Comparison of ENCODE assay signal across 13 cellular contexts in the genomic region with DNA sequence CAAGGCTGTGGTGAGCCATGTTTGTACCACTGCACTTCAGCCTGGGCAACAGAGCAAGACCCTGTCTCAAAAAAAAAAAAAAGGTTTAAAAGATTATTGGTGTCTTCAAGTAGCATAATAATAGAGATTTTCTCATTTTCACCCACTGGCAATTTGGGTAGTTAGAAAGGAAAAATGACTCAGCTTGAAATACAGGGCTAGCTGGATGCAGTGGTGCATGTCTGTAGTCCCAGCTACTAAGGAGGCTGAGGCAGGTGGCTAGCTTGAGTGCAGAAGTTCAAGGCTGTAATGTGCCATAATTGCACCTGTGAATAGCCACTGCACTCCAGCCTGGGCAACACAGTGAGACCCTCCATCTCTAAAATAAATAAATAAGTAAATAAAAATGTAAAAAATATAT.
DNase-seq lines count a peak whose midpoint lies in the region; ATAC-seq, FAIRE-seq and TF ChIP-seq lines count a peak whose summit lies in the region.
"Had no signal": no experiment of that assay in that cellular context is flagged by ENCODE, and none has a peak within 500 bp of the region (broad histone marks: within the 10 kb centered on the region; RNA-seq: fewer than 3 reads in every experiment).

No MANE protein-coding gene starts in this region.

- H3K9ac ChIP-seq in K562 (ENCODE audit: insufficient read depth in 1 of 2, low read depth in 2 of 2, low read length in 2 of 2), result no peak overlapping the region

- TF ChIP-seq POLR2A in K562 (conservative IDR thresholded peaks at IDR 0.05), result no peak

- POLR2A ChIA-PET in K562 (lab: Yijun Ruan, JAX), result interaction anchor here (0.9 kb wide), 1 partner anchor 8 kb away, joined by 3 read pairs; no protein-coding TSS in a partner anchor

- DNase-seq in K562 (ENCODE audit: extremely low read depth in 1 of 4, low spot score in 3 of 4) (no peak), left ventricle myocardium superior (no peak), midbrain (lab: John Stamatoyannopoulos, UW) (no peak), RPMI8226 (no peak)
- no peak for DNase-seq in activated naive CD4-positive, alpha-beta T cell treated with anti-CD3 and anti-CD28 coated beads, Interleukin-2, amount 50 U/mL, for 72 hours (ENCODE audit: low spot score in 2 of 2)
- DNase-seq: activated CD4-positive, alpha-beta T cell treated with anti-CD3 and anti-CD28 coated beads for 4 hours; activated naive CD4-positive, alpha-beta T cell treated with anti-CD3 and anti-CD28 coated beads, Interleukin-2, amount 10 ng/mL, durations not matched to agents 7 days and 5 days; NCI-H1105; NCI-H748 treated with DMSO at 0.1 percent for 48 hours; small intestine had no signal

- no peaks in the 10 kb centered on the region for H3K9me3 Mint-ChIP-seq in activated naive CD4-positive, alpha-beta T cell treated with anti-CD3 and anti-CD28 coated beads, Interleukin-2, amount 50 U/mL, for 72 hours
- H3K9me3 Mint-ChIP-seq: activated naive CD4-positive, alpha-beta T cell treated with anti-CD3 and anti-CD28 coated beads, Interleukin-2, amount 10 ng/mL, durations not matched to agents 7 days and 5 days had no signal

- H4K20me1 ChIP-seq in K562 (replicated peaks; ENCODE audit: control insufficient read depth, insufficient read depth, low read length), result no peaks in the 10 kb centered on the region

- H2AFZ ChIP-seq in K562 (ENCODE audit: low read depth, low read length), result no peak overlapping the region

- H3K4me3 ChIP-seq in K562, result no peak overlapping the region

- no peaks in the 10 kb centered on the region for H3K79me2 ChIP-seq in K562 (ENCODE audit: control insufficient read depth, insufficient read depth, low read length)

- no peak for TF ChIP-seq EP300 in K562 (IDR thresholded peaks at IDR 0.05; ENCODE audit: low read length)

- H3K9me1 ChIP-seq in K562 (ENCODE audit: control insufficient read depth, insufficient read depth, low read length), result no peaks in the 10 kb centered on the region

- no peaks in the 10 kb centered on the region for H3K9me3 ChIP-seq in K562 (replicated peaks; ENCODE audit: control insufficient read depth, insufficient read depth, low read depth, low read length)

- H3K4me1 ChIP-seq in K562 (replicated peaks in 1 of 2; ENCODE audit: control insufficient read depth in 2 of 2, insufficient read depth in 2 of 2, low read length in 2 of 2), result peaks cover 4 to 7% of the 10 kb centered on the region in 2 experiments; a peak in 2 of 5 replicates

- no peak overlapping the region for H3K4me2 ChIP-seq in K562 (ENCODE audit: insufficient read depth, low read length)

- TF ChIP-seq CTCF in K562 (IDR thresholded peaks at IDR 0.05 in 2 of 3, conservative IDR thresholded peaks at IDR 0.05 in 1 of 3; ENCODE audit: insufficient read depth in 2 of 3, low read depth in 1 of 3, low read length in 3 of 3), result no peak

- CTCF ChIA-PET in K562 (lab: Yijun Ruan, JAX; ENCODE audit: low intra/inter-chr PET ratio), result no interaction called here

- no peak overlapping the region for H3K27ac Mint-ChIP-seq in activated naive CD4-positive, alpha-beta T cell treated with anti-CD3 and anti-CD28 coated beads, Interleukin-2, amount 50 U/mL, for 72 hours
- H3K27ac Mint-ChIP-seq: activated naive CD4-positive, alpha-beta T cell treated with anti-CD3 and anti-CD28 coated beads, Interleukin-2, amount 10 ng/mL, durations not matched to agents 7 days and 5 days had no signal

- in situ Hi-C loops in K562 (cut with MboI), result no loop called here

- no peak for TF ChIP-seq RAD21 in K562 (CRISPR knock-in tag; conservative IDR thresholded peaks at IDR 0.05 in 1 of 2, IDR thresholded peaks at IDR 0.05 in 1 of 2)

- H3K36me3 ChIP-seq in K562 (ENCODE audit: control insufficient read depth, insufficient read depth, low read length), result no peaks in the 10 kb centered on the region

- H3K27ac ChIP-seq in K562 (ENCODE audit: extremely low read depth, low read depth, low read length), result no peak overlapping the region

- no peaks in the 10 kb centered on the region for H3K27me3 ChIP-seq in K562 (ENCODE audit: control insufficient read depth in 2 of 2, insufficient read depth in 2 of 2, low read length in 2 of 2)

- no TSS peak for BruUV-seq in K562 (replicated peaks; lab: Mats Ljungman, UMichigan)

- no peak for FAIRE-seq in K562 (lab: Jason Lieb, UNC)
- FAIRE-seq: small intestine had no signal

- H3K36me3 Mint-ChIP-seq in activated naive CD4-positive, alpha-beta T cell treated with anti-CD3 and anti-CD28 coated beads, Interleukin-2, amount 50 U/mL, for 72 hours, result no peaks in the 10 kb centered on the region
- H3K36me3 Mint-ChIP-seq: activated naive CD4-positive, alpha-beta T cell treated with anti-CD3 and anti-CD28 coated beads, Interleukin-2, amount 10 ng/mL, durations not matched to agents 7 days and 5 days had no signal

- ATAC-seq in GM19023 (IDR thresholded peaks at IDR 0.05; ENCODE audit: unreplicated experiment), result peak; percentile 50
- ATAC-seq in GM21786 (IDR thresholded peaks at IDR 0.05; ENCODE audit: unreplicated experiment), result peak; percentile 57
- peak; percentile 53 for ATAC-seq in HG03139 (IDR thresholded peaks at IDR 0.05; ENCODE audit: unreplicated experiment)
- no peak for ATAC-seq in K562
- ATAC-seq in left ventricle myocardium superior, result no peak
- no peak for ATAC-seq in activated naive CD4-positive, alpha-beta T cell treated with anti-CD3 and anti-CD28 coated beads, Interleukin-2, amount 50 U/mL, for 72 hours

- intact Hi-C loops in K562 (cut with micrococcal nuclease), result no loop called here
- intact Hi-C loops in left ventricle myocardium superior (cut with micrococcal nuclease), result no loop called here

TF ChIP-seq in K562, 482 proteins besides CTCF, POLR2A, EP300 and RAD21:
- TF ChIP-seq RBM25 (IDR thresholded peaks at IDR 0.05; ENCODE audit: low read depth, low read length, severe bottlenecking), result peak; percentile 5
- TF ChIP-seq, protein P1, sequence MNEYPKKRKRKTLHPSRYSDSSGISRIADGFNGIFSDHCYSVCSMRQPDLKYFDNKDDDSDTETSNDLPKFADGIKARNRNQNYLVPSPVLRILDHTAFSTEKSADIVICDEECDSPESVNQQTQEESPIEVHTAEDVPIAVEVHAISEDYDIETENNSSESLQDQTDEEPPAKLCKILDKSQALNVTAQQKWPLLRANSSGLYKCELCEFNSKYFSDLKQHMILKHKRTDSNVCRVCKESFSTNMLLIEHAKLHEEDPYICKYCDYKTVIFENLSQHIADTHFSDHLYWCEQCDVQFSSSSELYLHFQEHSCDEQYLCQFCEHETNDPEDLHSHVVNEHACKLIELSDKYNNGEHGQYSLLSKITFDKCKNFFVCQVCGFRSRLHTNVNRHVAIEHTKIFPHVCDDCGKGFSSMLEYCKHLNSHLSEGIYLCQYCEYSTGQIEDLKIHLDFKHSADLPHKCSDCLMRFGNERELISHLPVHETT (CRISPR knock-in tag; conservative IDR thresholded peaks at IDR 0.05 in 1 of 2, IDR thresholded peaks at IDR 0.05 in 1 of 2), result no peak
- TF ChIP-seq RBFOX2 (IDR thresholded peaks at IDR 0.05; ENCODE audit: low read depth, low read length), result no peak
- no peak for TF ChIP-seq TEAD1 (CRISPR knock-in tag; IDR thresholded peaks at IDR 0.05)
- TF ChIP-seq ZNF121 (CRISPR knock-in tag; conservative IDR thresholded peaks at IDR 0.05), result peak; percentile 47
- TF ChIP-seq C11orf30 (IDR thresholded peaks at IDR 0.05; ENCODE audit: low read depth), result peak; percentile 16; the same call in 1 of the 2 replicates
- TF ChIP-seq, protein P2, sequence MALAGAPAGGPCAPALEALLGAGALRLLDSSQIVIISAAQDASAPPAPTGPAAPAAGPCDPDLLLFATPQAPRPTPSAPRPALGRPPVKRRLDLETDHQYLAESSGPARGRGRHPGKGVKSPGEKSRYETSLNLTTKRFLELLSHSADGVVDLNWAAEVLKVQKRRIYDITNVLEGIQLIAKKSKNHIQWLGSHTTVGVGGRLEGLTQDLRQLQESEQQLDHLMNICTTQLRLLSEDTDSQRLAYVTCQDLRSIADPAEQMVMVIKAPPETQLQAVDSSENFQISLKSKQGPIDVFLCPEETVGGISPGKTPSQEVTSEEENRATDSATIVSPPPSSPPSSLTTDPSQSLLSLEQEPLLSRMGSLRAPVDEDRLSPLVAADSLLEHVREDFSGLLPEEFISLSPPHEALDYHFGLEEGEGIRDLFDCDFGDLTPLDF (CRISPR knock-in tag; IDR thresholded peaks at IDR 0.05), result no peak
- no peak for TF ChIP-seq RBBP5 (IDR thresholded peaks at IDR 0.05; ENCODE audit: borderline replicate concordance, insufficient read depth, low read length, poor library complexity, severe bottlenecking)
- no peak for TF ChIP-seq BCL6 (CRISPR knock-in tag; IDR thresholded peaks at IDR 0.05)
- no peak for TF ChIP-seq CAMTA2 (CRISPR knock-in tag; conservative IDR thresholded peaks at IDR 0.05)
- TF ChIP-seq ZNF124 (CRISPR knock-in tag; IDR thresholded peaks at IDR 0.05), result no peak
- no peak for TF ChIP-seq ETS2 (tag; IDR thresholded peaks at IDR 0.05; ENCODE audit: borderline replicate concordance, poor library complexity, severe bottlenecking)
- no peak for TF ChIP-seq ARHGAP35 (IDR thresholded peaks at IDR 0.05; ENCODE audit: partially characterized antibody)

Comparison
In these comparisons a context has a peak if more than half of its experiments do, and no peak if none do; other contexts are left out.
1. ATAC-seq: peak in GM19023 (single experiment), GM21786 (single experiment) and HG03139 (single experiment); none in K562 (single experiment), left ventricle myocardium superior (single experiment) and activated naive CD4-positive, alpha-beta T cell treated with anti-CD3 and anti-CD28 coated beads, Interleukin-2, amount 50 U/mL, for 72 hours (0 of 2).